Comparison of ENCODE assay signal across 8 cellular contexts in genomic region chr2:38690499-38691420, GRCh38. TPM values are rescaled to one million over a fixed set of nuclear protein-coding genes. Genes with fewer than 3 reads are reported as not detected.
DNase-seq lines count a peak whose midpoint lies in the region; ATAC-seq and TF ChIP-seq lines count a peak whose summit lies in the region.

No MANE protein-coding gene starts in this region.

- intact Hi-C loops in Right ventricle myocardium inferior (cut with DNase I) = no loop called here

- H3K4me1 Mint-ChIP-seq in activated T-helper 17 cell treated with anti-CD3 and anti-CD28 coated beads, Interleukin-2, amount 50 U/mL, for 72 hours = peaks cover 50% of the 10 kb centered on the region

- peak overlapping the region; percentile 62 for H3K4me3 Mint-ChIP-seq in activated T-helper 17 cell treated with anti-CD3 and anti-CD28 coated beads, Interleukin-2, amount 50 U/mL, for 72 hours

- ATAC-seq in HG02610 (IDR thresholded peaks at IDR 0.05; ENCODE audit: unreplicated experiment) (peak; percentile 46), GM18907 (IDR thresholded peaks at IDR 0.05; ENCODE audit: unreplicated experiment) (no peak), Right ventricle myocardium inferior (no peak), GM18502 (IDR thresholded peaks at IDR 0.05; ENCODE audit: poor library complexity, unreplicated experiment) (no peak)
- ATAC-seq in activated T-helper 17 cell treated with anti-CD3 and anti-CD28 coated beads, Interleukin-2, amount 50 U/mL, for 72 hours (replicated peaks) = peak; percentile 95

- no peaks in the 10 kb centered on the region for H3K9me3 Mint-ChIP-seq in activated T-helper 17 cell treated with anti-CD3 and anti-CD28 coated beads, Interleukin-2, amount 50 U/mL, for 72 hours

- no peak for TF ChIP-seq CTCF in AG04449 (IDR thresholded peaks at IDR 0.05; ENCODE audit: insufficient read depth, low read length, missing control alignments)

- peaks cover 100% of the 10 kb centered on the region for H3K36me3 Mint-ChIP-seq in activated T-helper 17 cell treated with anti-CD3 and anti-CD28 coated beads, Interleukin-2, amount 50 U/mL, for 72 hours (ENCODE audit: low read depth)

- H3K27me3 Mint-ChIP-seq in activated T-helper 17 cell treated with anti-CD3 and anti-CD28 coated beads, Interleukin-2, amount 50 U/mL, for 72 hours = no peaks in the 10 kb centered on the region

- DNase-seq in AG04449 (ENCODE audit: low read depth, low spot score) (peak; percentile 79), iris pigment epithelial cell (ENCODE audit: low read depth) (peak; percentile 96), Right ventricle myocardium inferior (ENCODE audit: missing footprints) (no peak)
- DNase-seq in activated effector memory CD4-positive, alpha-beta T cell treated with anti-CD3 and anti-CD28 coated beads, Interleukin-2, amount 50 U/mL, for 16 hours = no peak

- H3K4me3 ChIP-seq in AG04449 (ENCODE audit: low read depth, low read length) = no peak overlapping the region

- CTCF ChIA-PET in AG04449 (lab: Yijun Ruan, JAX) = interaction anchor here (1.3 to 1.5 kb wide), 2 partner anchors 92 to 109 kb away, joined by 3 read pairs; no protein-coding TSS in a partner anchor

- POLR2A ChIA-PET in AG04449 (lab: Yijun Ruan, JAX) = interaction anchor here (0.9 to 3.1 kb wide), 3 partner anchors 12 to 90 kb away, joined by 3 to 15 read pairs (median 3); partner anchors contain the start of gene SRSF7

- peak overlapping the region; percentile 63 for H3K27ac Mint-ChIP-seq in activated T-helper 17 cell treated with anti-CD3 and anti-CD28 coated beads, Interleukin-2, amount 50 U/mL, for 72 hours

RNA-seq across cellular contexts. Expression of gene GALM, which starts 24.8 kb away (rescaled TPM):
- total RNA-seq in activated T-helper 17 cell treated with anti-CD3 and anti-CD28 coated beads, Interleukin-2, amount 50 U/mL, for 72 hours = 100 to 1,000 TPM in 1 of 2 donors, 10 to 100 TPM in 1; 85.2 to 123 TPM
- 15.6 TPM for total RNA-seq in Right ventricle myocardium inferior

Comparison
In these comparisons a context has a peak if more than half of its experiments do, and no peak if none do; other contexts are left out.
1. DNase-seq: peak in AG04449 (single experiment) and iris pigment epithelial cell (single experiment); none in activated effector memory CD4-positive, alpha-beta T cell treated with anti-CD3 and anti-CD28 coated beads, Interleukin-2, amount 50 U/mL, for 16 hours (single experiment) and Right ventricle myocardium inferior (single experiment).
2. ATAC-seq: peak in HG02610 (single experiment) and activated T-helper 17 cell treated with anti-CD3 and anti-CD28 coated beads, Interleukin-2, amount 50 U/mL, for 72 hours (single experiment); none in GM18907 (single experiment), Right ventricle myocardium inferior (single experiment) and GM18502 (single experiment).